In genomic region chrX:13109811-13110210, GRCh38 we compare ENCODE assay signal across 12 cellular contexts.
A peak's percentile ranks its signal among the peaks of the same experiment; 100 is the strongest.
DNase-seq lines count a peak whose midpoint lies in the region; ATAC-seq and TF ChIP-seq lines count a peak whose summit lies in the region.
"Had no signal": no experiment of that assay in that cellular context is flagged by ENCODE, and none has a peak within 500 bp of the region (broad histone marks: within the 10 kb centered on the region; RNA-seq: fewer than 3 reads in every experiment).

No MANE protein-coding gene starts in this region.

- H2BK120ac ChIP-seq in trophoblast cell (ENCODE audit: insufficient read depth, low read length, poor library complexity), result peak overlapping the region; percentile 51

- H3K9me3 ChIP-seq in adrenal gland (replicated peaks in 1 of 3) (no peaks in the 10 kb centered on the region), trophoblast cell (ENCODE audit: insufficient read depth, low read depth, low read length) (no peaks in the 10 kb centered on the region)

- H3K4me3 ChIP-seq in adrenal gland, result no peak overlapping the region
- no peak overlapping the region for H3K4me3 ChIP-seq in fibroblast of mammary gland (ENCODE audit: control insufficient read depth, low read depth, low read length)
- no peak overlapping the region for H3K4me3 ChIP-seq in trophoblast cell (ENCODE audit: low read depth, low read length)

- H3K18ac ChIP-seq in trophoblast cell (ENCODE audit: low read length), result no peak overlapping the region

- intact Hi-C loops in adrenal gland (cut with DNase I), result loop anchor here in 1 of 2 donors (5.0 kb wide), 1 partner anchor 372 kb away; no protein-coding TSS in a partner anchor

- H2AFZ ChIP-seq in trophoblast cell (ENCODE audit: insufficient read depth, low read length, poor library complexity), result no peak overlapping the region

- H4K12ac ChIP-seq in trophoblast cell (ENCODE audit: low read depth, low read length), result no peak overlapping the region

- H3K14ac ChIP-seq in trophoblast cell (ENCODE audit: low read length), result peak overlapping the region; percentile 44

- H3K79me1 ChIP-seq in trophoblast cell (ENCODE audit: low read length), result peaks cover 2% of the 10 kb centered on the region

- TF ChIP-seq POLR2A in adrenal gland (IDR thresholded peaks at IDR 0.05), result no peak

- H3K27me3 ChIP-seq in adrenal gland (no peaks in the 10 kb centered on the region), trophoblast cell (ENCODE audit: insufficient read depth, low read length) (no peaks in the 10 kb centered on the region)

- H3K23ac ChIP-seq in trophoblast cell (ENCODE audit: low read length), result no peak overlapping the region

- no peak for ATAC-seq in HG02885 (IDR thresholded peaks at IDR 0.05; ENCODE audit: poor library complexity, unreplicated experiment)

- no peak overlapping the region for H3K9ac ChIP-seq in trophoblast cell (ENCODE audit: low read length)

- H2BK5ac ChIP-seq in trophoblast cell (ENCODE audit: low read depth, low read length, poor library complexity), result no peak overlapping the region

- TF ChIP-seq CTCF in adrenal gland (IDR thresholded peaks at IDR 0.05) (no peak), fibroblast of mammary gland (conservative IDR thresholded peaks at IDR 0.05; ENCODE audit: control insufficient read depth, insufficient read depth, low read depth, low read length) (no peak)

- no peak overlapping the region for H2BK12ac ChIP-seq in trophoblast cell (ENCODE audit: low read length)

- H3K4ac ChIP-seq in trophoblast cell (ENCODE audit: low read depth, low read length), result no peak overlapping the region

- DNase-seq in EL (peak; percentile 25), adrenal gland (no peak), fibroblast of mammary gland (ENCODE audit: low read depth) (peak; percentile 86), trophoblast cell (no peak), hepatic stellate cell (ENCODE audit: low spot score) (no peak), SW480 (ENCODE audit: low spot score) (no peak), NCI-H1694 treated with DMSO at 0.1 percent for 48 hours (lab: John Stamatoyannopoulos, UW) (no peak)
- DNase-seq: activated T-cell treated with anti-CD3 and anti-CD28 coated beads, Interleukin-2, amount 50 U/mL, for 24 hours; KBM-7; NCI-H187 treated with DMSO at 0.1 percent for 48 hours; SW 1271 had no signal

- 66 to 85% (median 81%) methylated on average over 4 to 5 of the region's 5 CpGs for WGBS in adrenal gland, 4 donors
- WGBS in trophoblast cell (ENCODE audit: extremely low coverage, insufficient coverage, insufficient read length), result no CpG with 5 or more reads among the region's 5 CpGs

- H3K27ac ChIP-seq in adrenal gland (peak overlapping the region in 4 of 5 donors; percentile 64 to 86 (median 78)), trophoblast cell (ENCODE audit: low read depth, low read length) (no peak overlapping the region)

- no peak overlapping the region for H4K8ac ChIP-seq in trophoblast cell (ENCODE audit: low read depth, low read length)

- H2AK5ac ChIP-seq in trophoblast cell (ENCODE audit: low read length), result no peak overlapping the region

- H3K4me1 ChIP-seq in adrenal gland (replicated peaks in 1 of 2), result peaks cover 6 to 10% of the 10 kb centered on the region in 2 donors
- peaks cover 0 to 4% of the 10 kb centered on the region in 2 experiments for H3K4me1 ChIP-seq in trophoblast cell (ENCODE audit: control insufficient read depth in 1 of 2, insufficient read depth in 2 of 2, low read length in 2 of 2)

- H3K36me3 ChIP-seq in adrenal gland (replicated peaks in 1 of 2) (no peaks in the 10 kb centered on the region), trophoblast cell (ENCODE audit: control insufficient read depth in 1 of 2, insufficient read depth in 2 of 2, low read length in 2 of 2) (no peaks in the 10 kb centered on the region)

- peak overlapping the region; percentile 77 for H4K91ac ChIP-seq in trophoblast cell (ENCODE audit: low read depth, low read length)

- H3K4me2 ChIP-seq in trophoblast cell (ENCODE audit: low read length), result no peak overlapping the region

- H3K79me2 ChIP-seq in trophoblast cell (ENCODE audit: control insufficient read depth, insufficient read depth, low read length, poor library complexity), result no peaks in the 10 kb centered on the region

Comparison
In these comparisons a context has a peak if more than half of its experiments do, and no peak if none do; other contexts are left out.
1. DNase-seq: peak in EL (single experiment) and fibroblast of mammary gland (single experiment); none in adrenal gland (0 of 7), trophoblast cell (0 of 2), hepatic stellate cell (single experiment), SW480 (single experiment) and NCI-H1694 treated with DMSO at 0.1 percent for 48 hours (single experiment).